7 cellular contexts compared by ENCODE assay signal in genomic region chr1:61049850-61050540, GRCh38. TPM values are rescaled to one million over a fixed set of nuclear protein-coding genes. Genes with fewer than 3 reads are reported as not detected.
DNase-seq lines count a peak whose midpoint lies in the region; ATAC-seq and TF ChIP-seq lines count a peak whose summit lies in the region.

No MANE protein-coding gene starts in this region.

- no peaks in the 10 kb centered on the region for H3K9me3 ChIP-seq in spleen

- peak overlapping the region; percentile 67 to 93 (median 70) for H3K4me3 ChIP-seq in spleen

- peaks cover 22 to 56% (median 47%) of the 10 kb centered on the region in 6 donors for H3K4me1 ChIP-seq in spleen

- H3K27ac ChIP-seq in caudate nucleus (ENCODE audit: low read depth, low read length), result peak overlapping the region; percentile 94
- peak overlapping the region; percentile 37 to 93 (median 86) for H3K27ac ChIP-seq in spleen

- TF ChIP-seq POLR2A in GM18505 (IDR thresholded peaks at IDR 0.05; ENCODE audit: borderline replicate concordance, extremely low read depth, insufficient read depth, insufficient read length), result no peak
- no peak for TF ChIP-seq POLR2A in spleen (IDR thresholded peaks at IDR 0.05)

- intact Hi-C loops in spleen (cut with DNase I; ENCODE audit: low total_unique reads), result loop anchor here (5.0 to 10.0 kb wide), 5 partner anchors 285 to 1075 kb away; no protein-coding TSS in a partner anchor

- WGBS in spleen, 5 donors, result 0 to 10% (median 1%) methylated on average over 36 to 48 of the region's 48 CpGs

- H3K36me3 ChIP-seq in spleen, result no peaks in the 10 kb centered on the region

- H3K27me3 ChIP-seq in spleen (replicated peaks in 1 of 7), result peaks cover 0 to 56% (median 9%) of the 10 kb centered on the region in 7 donors

- peak; percentile 84 for DNase-seq in NCI-H2227 treated with DMSO at 0.1 percent for 48 hours (lab: John Stamatoyannopoulos, UW)
- peak; percentile 58 to 90 (median 77) for DNase-seq in activated CD4-positive, CD25-positive, alpha-beta regulatory T cell (lab: John Stamatoyannopoulos, UW)
- peak; percentile 18 to 95 (median 86) for DNase-seq in caudate nucleus (lab: John Stamatoyannopoulos, UW)
- DNase-seq in iris pigment epithelial cell (ENCODE audit: low read depth), result peak; percentile 80
- peak; percentile 96 for DNase-seq in spleen

- peak; percentile 82 to 99 (median 95) for TF ChIP-seq CTCF in spleen (IDR thresholded peaks at IDR 0.05 in 8 of 11, conservative IDR thresholded peaks at IDR 0.05 in 3 of 11)

- ATAC-seq in GM18505 (IDR thresholded peaks at IDR 0.05; ENCODE audit: unreplicated experiment) (peak; percentile 86), HG03045 (IDR thresholded peaks at IDR 0.05; ENCODE audit: unreplicated experiment) (peak; percentile 73)

RNA-seq across cellular contexts. Expression of gene NFIA, which starts 32.4 kb away (rescaled TPM):
- total RNA-seq in spleen, result 10 to 100 TPM; 33.2 to 76.8 (median 40.1) TPM
- polyA plus RNA-seq in spleen, result 1 to 10 TPM; 3.1 to 3.7 (median 3.1) TPM

Comparison
In these comparisons a context has a peak if more than half of its experiments do, and no peak if none do; other contexts are left out.
1. Peak in every context shown above with its lines: DNase-seq, ATAC-seq, H3K4me3 ChIP-seq and H3K27ac ChIP-seq.